Comparison of ENCODE assay signal across 8 cellular contexts in the genomic region with DNA sequence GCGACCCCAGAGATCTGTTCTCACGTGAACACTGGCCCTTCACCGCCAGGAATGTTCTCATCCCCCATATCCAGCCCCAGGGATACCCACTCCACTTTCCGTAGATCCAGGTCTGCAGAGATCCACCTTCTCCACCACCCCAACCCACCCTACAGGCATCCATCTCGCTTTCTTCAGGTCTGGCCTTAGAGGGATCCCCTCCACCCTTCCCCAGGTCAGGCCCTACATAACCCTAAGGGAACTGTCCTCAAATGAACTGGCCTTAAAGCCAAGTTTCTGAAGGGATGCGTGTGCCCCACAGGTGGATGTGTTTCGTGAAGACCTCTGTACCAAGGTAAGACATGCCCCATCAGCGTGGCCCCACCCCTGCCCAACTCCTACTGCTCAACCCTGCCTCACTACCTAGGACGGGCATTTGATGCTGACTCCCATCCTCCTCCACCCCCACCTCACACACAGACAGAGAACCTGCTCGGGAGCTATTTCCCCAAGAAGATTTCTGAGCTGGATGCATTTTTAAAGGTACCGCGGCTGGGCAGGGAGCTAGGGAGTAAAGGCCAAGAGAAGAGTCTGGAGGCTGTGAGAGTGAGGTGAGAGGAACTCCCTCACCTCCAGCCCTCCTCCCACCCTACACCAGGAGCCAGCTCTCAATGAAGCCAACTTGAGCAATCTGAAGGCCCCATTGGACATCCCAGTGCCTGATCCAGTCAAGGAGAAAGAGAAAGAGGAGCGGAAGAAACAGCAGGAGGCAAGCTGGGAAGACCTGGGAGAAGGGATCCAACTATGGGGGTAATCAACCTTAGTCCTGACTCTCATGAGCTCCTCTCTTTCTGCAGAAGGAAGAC. TPM values are rescaled to one million over a fixed set of nuclear protein-coding genes. Genes with fewer than 3 reads are reported as not detected.
DNase-seq lines count a peak whose midpoint lies in the region; ATAC-seq and TF ChIP-seq lines count a peak whose summit lies in the region.

No MANE protein-coding gene starts in this region.

- H3K4me1 ChIP-seq in ES-I3 (ENCODE audit: insufficient read depth, low read length) (no peaks in the 10 kb centered on the region; the same call in 1 of the 2 replicates), Panc1 (ENCODE audit: control insufficient read depth, insufficient read depth, low read length) (peaks cover 30% of the 10 kb centered on the region), parathyroid adenoma (peaks cover 8% of the 10 kb centered on the region)

- DNase-seq in Panc1 (ENCODE audit: low read depth, low spot score) (no peak), epithelial cell of esophagus (ENCODE audit: low read depth) (no peak)

- H3K27me3 ChIP-seq in Panc1 (ENCODE audit: control insufficient read depth, insufficient read depth, low read length) (no peaks in the 10 kb centered on the region), parathyroid adenoma (ENCODE audit: control insufficient read depth, insufficient read depth, low read length) (no peaks in the 10 kb centered on the region)

- in situ Hi-C loops in Panc1 (cut with HindIII; ENCODE audit: low pct_unique_long_range_greater_than_20kb, low sequenced_read_pairs): no loop called here

- H3K36me3 ChIP-seq in ES-I3 (ENCODE audit: insufficient read depth, low read length): no peaks in the 10 kb centered on the region
- no peaks in the 10 kb centered on the region; the same call in 1 of the 2 replicates for H3K36me3 ChIP-seq in Panc1 (ENCODE audit: control insufficient read depth, insufficient read depth, low read length)
- H3K36me3 ChIP-seq in parathyroid adenoma (ENCODE audit: control insufficient read depth, insufficient read depth, low read length): no peaks in the 10 kb centered on the region

- peak overlapping the region; percentile 88 for H3K9ac ChIP-seq in ES-I3 (ENCODE audit: low read depth, low read length)
- peak overlapping the region; percentile 74 for H3K9ac ChIP-seq in parathyroid adenoma

- no TSS peak for BruUV-seq in Panc1 (replicated peaks; lab: Mats Ljungman, UMichigan)

- peak overlapping the region; percentile 56 for H3K4me2 ChIP-seq in parathyroid adenoma (ENCODE audit: low read length)

- H3K27ac ChIP-seq in Panc1 (ENCODE audit: low read length) (peak overlapping the region; percentile 81), parathyroid adenoma (peak overlapping the region; percentile 76)

- H3K4me3 ChIP-seq in Panc1 (ENCODE audit: low read depth in 2 of 2, low read length in 2 of 2) (peak overlapping the region; percentile 46 to 81), epithelial cell of esophagus (ENCODE audit: low read length) (peak overlapping the region; percentile 69), parathyroid adenoma (ENCODE audit: low read depth, low read length) (peak overlapping the region; percentile 68)

- H3K9me3 ChIP-seq in ES-I3 (ENCODE audit: control insufficient read depth, insufficient read depth, low read length) (no peaks in the 10 kb centered on the region), Panc1 (ENCODE audit: control insufficient read depth, insufficient read depth, low read depth, low read length) (no peaks in the 10 kb centered on the region), parathyroid adenoma (ENCODE audit: control insufficient read depth, low read length) (no peaks in the 10 kb centered on the region)

- TF ChIP-seq CTCF in Panc1 (IDR thresholded peaks at IDR 0.05): no peak
- TF ChIP-seq CTCF in epithelial cell of esophagus (IDR thresholded peaks at IDR 0.05; ENCODE audit: insufficient read depth, low read depth, low read length, missing control alignments): no peak
- no peak for TF ChIP-seq CTCF in parathyroid adenoma (IDR thresholded peaks at IDR 0.05)

- POLR2A ChIA-PET in Panc1 (lab: Charles Lee): interaction anchor here (0.6 kb wide), 1 partner anchor 10 kb away, joined by 3 read pairs; the partner anchor contains the start of gene RNF31

- no peak for ATAC-seq in Panc1
- no peak for ATAC-seq in HG03521 (IDR thresholded peaks at IDR 0.05; ENCODE audit: unreplicated experiment)
- ATAC-seq in GM19397 (IDR thresholded peaks at IDR 0.05; ENCODE audit: unreplicated experiment): no peak
- no peak for ATAC-seq in HG03095 (IDR thresholded peaks at IDR 0.05; ENCODE audit: unreplicated experiment)
- ATAC-seq in GM19463 (IDR thresholded peaks at IDR 0.05; ENCODE audit: unreplicated experiment): no peak

- peak overlapping the region; percentile 89 for H2AFZ ChIP-seq in parathyroid adenoma

- H3K79me2 ChIP-seq in parathyroid adenoma: peaks cover 4% of the 10 kb centered on the region

- CTCF ChIA-PET in Panc1 (lab: Charles Lee): interaction anchor here (0.8 to 0.9 kb wide), 2 partner anchors 22 to 79 kb away, joined by 3 read pairs; partner anchors contain the start of genes DCAF11 and NRL

- intact Hi-C loops in Panc1 (cut with micrococcal nuclease; ENCODE audit: unreplicated experiment): no loop called here

RNA-seq across cellular contexts. Expression of gene PSME1, which starts 0.9 kb away (rescaled TPM):
- 130 TPM for total RNA-seq in Panc1 (2021; ENCODE audit: unreplicated experiment)
- 132 TPM for polyA plus RNA-seq in Panc1 (2012; ENCODE audit: insufficient read length)

RNA-seq across cellular contexts. Expression of gene EMC9, which starts 4.5 kb away (rescaled TPM):
- 42.5 TPM for total RNA-seq in Panc1 (2021; ENCODE audit: unreplicated experiment)
- polyA plus RNA-seq in Panc1 (2012; ENCODE audit: insufficient read length): 45.0 TPM

RNA-seq across cellular contexts. Expression of gene FITM1, which starts 6.4 kb away (rescaled TPM):
- 0.46 TPM for total RNA-seq in Panc1 (2021; ENCODE audit: unreplicated experiment)
- polyA plus RNA-seq in Panc1 (2012; ENCODE audit: insufficient read length): not detected

RNA-seq across cellular contexts. Expression of gene PSME2, which starts 9.5 kb away (rescaled TPM):
- 188 TPM for total RNA-seq in Panc1 (2021; ENCODE audit: unreplicated experiment)
- 190 TPM for polyA plus RNA-seq in Panc1 (2012; ENCODE audit: insufficient read length)

RNA-seq across cellular contexts. Expression of gene RNF31, which starts 10.4 kb away (rescaled TPM):
- 48.6 TPM for total RNA-seq in Panc1 (2021; ENCODE audit: unreplicated experiment)
- 35.4 TPM for polyA plus RNA-seq in Panc1 (2012; ENCODE audit: insufficient read length)
